ENCODE assay signal across 22 cellular contexts in genomic region chr2:28944535-28944934, GRCh38.
"Had no signal": no experiment of that assay in that cellular context is flagged by ENCODE, and none has a peak within 500 bp of the region (broad histone marks: within the 10 kb centered on the region; RNA-seq: fewer than 3 reads in every experiment).

No MANE protein-coding gene starts in this region.

- H3K9me3 Mint-ChIP-seq: activated naive CD4-positive, alpha-beta T cell treated with anti-CD3 and anti-CD28 coated beads for 36 hours; activated T-helper 17 cell treated with anti-CD3 and anti-CD28 coated beads, Interleukin-2, amount 50 U/mL, for 72 hours had no signal

- H3K27me3 Mint-ChIP-seq: activated CD8-positive, alpha-beta memory T cell treated with anti-CD3 and anti-CD28 coated beads, Interleukin-2, amount 10 ng/mL, durations not matched to agents 7 days and 5 days; activated naive CD8-positive, alpha-beta T cell treated with anti-CD3 and anti-CD28 coated beads, Interleukin-2, amount 10 ng/mL, durations not matched to agents 7 days and 5 days; activated T-helper 17 cell treated with anti-CD3 and anti-CD28 coated beads, Interleukin-2, amount 50 U/mL, for 72 hours had no signal

- H3K4me3 Mint-ChIP-seq: activated CD8-positive, alpha-beta memory T cell treated with anti-CD3 and anti-CD28 coated beads, Interleukin-2, amount 10 ng/mL, durations not matched to agents 7 days and 5 days; activated naive CD4-positive, alpha-beta T cell treated with anti-CD3 and anti-CD28 coated beads for 36 hours; activated naive CD8-positive, alpha-beta T cell treated with anti-CD3 and anti-CD28 coated beads, Interleukin-2, amount 10 ng/mL, durations not matched to agents 7 days and 5 days; activated T-helper 17 cell treated with anti-CD3 and anti-CD28 coated beads, Interleukin-2, amount 50 U/mL, for 72 hours had no signal

- H3K27me3 ChIP-seq: breast epithelium, Peyer's patch, SJCRH30 had no signal

- H3K9ac ChIP-seq: SK-N-SH had no signal

- H3K27ac ChIP-seq: breast epithelium, Peyer's patch, RWPE1, SJCRH30 had no signal

- H3K27ac Mint-ChIP-seq: activated CD8-positive, alpha-beta memory T cell treated with anti-CD3 and anti-CD28 coated beads, Interleukin-2, amount 10 ng/mL, durations not matched to agents 7 days and 5 days; activated naive CD4-positive, alpha-beta T cell treated with anti-CD3 and anti-CD28 coated beads for 36 hours; activated naive CD8-positive, alpha-beta T cell treated with anti-CD3 and anti-CD28 coated beads, Interleukin-2, amount 10 ng/mL, durations not matched to agents 7 days and 5 days; activated T-helper 17 cell treated with anti-CD3 and anti-CD28 coated beads, Interleukin-2, amount 50 U/mL, for 72 hours had no signal

- H3K4me3 ChIP-seq: breast epithelium, Peyer's patch, SJCRH30 had no signal

- H3K9me3 ChIP-seq: Peyer's patch, SK-N-SH had no signal

- H3K4me1 ChIP-seq: breast epithelium, Peyer's patch, SJCRH30 had no signal

- ATAC-seq: activated CD4-positive, CD25-positive, alpha-beta regulatory T cell treated with anti-CD3 and anti-CD28 coated beads, Interleukin-2, amount 50 U/mL, for 24 hours; activated CD8-positive, alpha-beta memory T cell treated with anti-CD3 and anti-CD28 coated beads, Interleukin-2, amount 10 ng/mL, durations not matched to agents 7 days and 5 days; activated T-helper 17 cell treated with anti-CD3 and anti-CD28 coated beads, Interleukin-2, amount 50 U/mL, for 72 hours had no signal

- H3K4me2 ChIP-seq: SK-N-SH had no signal

- DNase-seq: activated CD4-positive, alpha-beta T cell treated with anti-CD3 and anti-CD28 coated beads for 4 hours; activated CD8-positive, alpha-beta memory T cell treated with anti-CD3 and anti-CD28 coated beads, Interleukin-2, amount 10 ng/mL, durations not matched to agents 7 days and 5 days; activated gamma-delta T cell; activated naive CD4-positive, alpha-beta T cell treated with anti-CD3 and anti-CD28 coated beads for 36 hours; activated naive CD8-positive, alpha-beta T cell treated with anti-CD3 and anti-CD28 coated beads, Interleukin-2, amount 10 ng/mL, durations not matched to agents 7 days and 5 days; activated T-cell treated with anti-CD3 and anti-CD28 coated beads, Interleukin-2, amount 50 U/mL, for 48 hours; aorta; central memory CD4-positive, alpha-beta T cell; Kasumi-1; NCI-H1105 treated with DMSO at 0.1 percent for 48 hours; NCI-H1436 treated with DMSO at 0.1 percent for 48 hours; NCI-H187; NCI-H2081; NCI-H524; Peyer's patch; Right ventricle myocardium superior; SJCRH30; SK-N-SH had no signal
